In genomic region chr5:157709346-157709745, GRCh38 we compare ENCODE assay signal across 33 cellular contexts. TPM values are rescaled to one million over a fixed set of nuclear protein-coding genes. Genes with fewer than 3 reads are reported as not detected.
"Had no signal": no experiment of that assay in that cellular context is flagged by ENCODE, and none has a peak within 500 bp of the region (broad histone marks: within the 10 kb centered on the region; RNA-seq: fewer than 3 reads in every experiment).

No MANE protein-coding gene starts in this region.

- H3K79me2 ChIP-seq: hepatocyte had no signal

- H3K36me3 ChIP-seq: brain microvascular endothelial cell, esophagus muscularis mucosa, gastroesophageal sphincter, heart right ventricle had no signal

- DNase-seq: activated CD4-positive, alpha-beta memory T cell treated with anti-CD3 and anti-CD28 coated beads, Interleukin-2, amount 10 ng/mL, durations not matched to agents 7 days and 5 days; activated CD4-positive, alpha-beta T cell treated with anti-CD3 and anti-CD28 coated beads for 1 hour; activated CD4-positive, alpha-beta T cell treated with anti-CD3 and anti-CD28 coated beads for 4 hours; activated CD4-positive, alpha-beta T cell treated with anti-CD3 and anti-CD28 coated beads, Interleukin-2, amount 10 ng/mL, durations not matched to agents 7 days and 5 days; activated CD4-positive, alpha-beta T cell treated with anti-CD3 and anti-CD28 coated beads, Interleukin-2, amount 50 U/mL, for 4 hours; activated CD8-positive, alpha-beta memory T cell treated with anti-CD3 and anti-CD28 coated beads, Interleukin-2, amount 50 U/mL, for 48 hours; activated effector memory CD4-positive, alpha-beta T cell treated with Interleukin-2 at 50 U/mL for 16 hours; activated gamma-delta T cell treated with Interleukin-2 at 50 U/mL for 16 hours; activated naive CD4-positive, alpha-beta T cell treated with anti-CD3 and anti-CD28 coated beads, Interleukin-2, amount 50 U/mL, for 16 hours; activated naive CD4-positive, alpha-beta T cell treated with Interleukin-2 at 50 U/mL for 16 hours; activated T-cell treated with anti-CD3 and anti-CD28 coated beads for 4 hours; activated T-cell treated with anti-CD3 and anti-CD28 coated beads, Interleukin-2, amount 50 U/mL, for 24 hours; amniotic stem cell; anterior cingulate cortex; brain microvascular endothelial cell; cortex of kidney; dermis blood vessel endothelial cell; effector CD4-positive, alpha-beta T cell; effector memory CD8-positive, alpha-beta T cell; erythroblast; foreskin keratinocyte; heart right ventricle had no signal

- H2AFZ ChIP-seq: hepatocyte had no signal

- ATAC-seq: activated T-helper 17 cell treated with anti-CD3 and anti-CD28 coated beads, Interleukin-2, amount 50 U/mL, for 72 hours; effector memory CD8-positive, alpha-beta T cell; foreskin keratinocyte; gastroesophageal sphincter; heart right ventricle; WTC11 had no signal

- H3K4me2 ChIP-seq: hepatocyte had no signal

- H3K27me3 ChIP-seq: brain microvascular endothelial cell, esophagus muscularis mucosa, foreskin keratinocyte, gastroesophageal sphincter, heart right ventricle, hepatocyte had no signal

- H3K9me3 ChIP-seq: esophagus muscularis mucosa, gastroesophageal sphincter, heart right ventricle had no signal

- H3K27ac ChIP-seq: brain microvascular endothelial cell, esophagus muscularis mucosa, foreskin keratinocyte, gastroesophageal sphincter, heart right ventricle, hepatocyte had no signal

- H3K4me3 ChIP-seq: esophagus muscularis mucosa, gastroesophageal sphincter, heart right ventricle, hepatocyte had no signal

RNA-seq across cellular contexts. Expression of gene C5orf52, which starts 38.0 kb away (rescaled TPM):
- total RNA-seq: activated CD4-positive, alpha-beta memory T cell treated with anti-CD3 and anti-CD28 coated beads, Interleukin-2, amount 10 ng/mL, durations not matched to agents 7 days and 5 days; activated CD4-positive, alpha-beta T cell treated with anti-CD3 and anti-CD28 coated beads, Interleukin-2, amount 10 ng/mL, durations not matched to agents 7 days and 5 days; activated T-helper 17 cell treated with anti-CD3 and anti-CD28 coated beads, Interleukin-2, amount 50 U/mL, for 72 hours; astrocyte; bronchial epithelial cell; cardiac septum; cerebellum; dermis blood vessel endothelial cell; esophagus muscularis mucosa; foreskin keratinocyte; gastroesophageal sphincter; glomerular endothelial cell; heart right ventricle; hepatocyte; WTC11 had no signal
- polyA plus RNA-seq: adipose tissue, foreskin keratinocyte, heart right ventricle, hepatocyte had no signal

RNA-seq across cellular contexts. Expression of gene SOX30, which starts 57.1 kb away (rescaled TPM):
- total RNA-seq: bronchial epithelial cell, glomerular endothelial cell, hepatocyte had no signal
- polyA plus RNA-seq: hepatocyte had no signal
